Comparison of ENCODE assay signal across 15 cellular contexts in the genomic region with DNA sequence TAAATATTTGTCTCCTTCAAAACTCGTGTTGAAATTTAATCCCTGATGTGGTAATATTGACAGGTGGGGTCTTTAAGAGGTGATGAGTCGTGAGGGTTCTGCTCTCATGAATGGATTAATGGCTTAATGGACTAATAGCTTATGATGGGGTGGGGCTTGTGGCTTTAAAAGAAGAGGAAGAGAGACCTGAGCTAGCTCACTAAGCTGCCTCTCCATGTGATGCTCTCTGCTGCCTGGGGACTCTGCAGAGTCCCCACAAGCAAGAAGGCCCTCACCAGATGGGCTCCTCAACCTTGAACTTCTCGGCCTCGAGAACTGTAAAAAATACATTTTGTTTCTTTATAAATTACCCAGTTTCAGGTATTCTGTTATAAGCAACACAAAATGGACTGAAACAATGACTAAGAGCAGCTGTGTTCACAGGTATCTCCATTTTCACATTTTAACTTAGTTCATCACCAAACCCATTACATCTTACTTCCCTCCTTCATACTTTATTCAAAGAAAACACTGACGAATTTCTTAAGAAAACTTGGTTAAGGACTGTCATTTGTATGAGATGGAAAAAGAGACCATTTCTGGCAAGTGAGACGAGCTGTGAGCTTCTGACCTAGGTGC. TPM values are rescaled to one million over a fixed set of nuclear protein-coding genes. Genes with fewer than 3 reads are reported as not detected.
DNase-seq lines count a peak whose midpoint lies in the region; ATAC-seq and TF ChIP-seq lines count a peak whose summit lies in the region.
"Had no signal": no experiment of that assay in that cellular context is flagged by ENCODE, and none has a peak within 500 bp of the region (broad histone marks: within the 10 kb centered on the region; RNA-seq: fewer than 3 reads in every experiment).

No MANE protein-coding gene starts in this region.

- WGBS in aorta, 2 donors = 72 to 73% methylated on average over 6 of the region's 6 CpGs

- DNase-seq in SIG-M5 treated with dmso at 0.1 percent for 504 hours (lab: John Stamatoyannopoulos, UW; ENCODE audit: unreplicated experiment) = peak; percentile 61
- DNase-seq in SIG-M5 (lab: John Stamatoyannopoulos, UW) = no peak
- no peak for DNase-seq in Karpas-422
- DNase-seq in foreskin keratinocyte = no peak
- DNase-seq in aorta = no peak
- DNase-seq in CD8-positive, alpha-beta T cell = no peak
- DNase-seq in ureter (ENCODE audit: low spot score) = no peak
- DNase-seq: activated naive CD8-positive, alpha-beta T cell treated with anti-CD3 and anti-CD28 coated beads, Interleukin-2, amount 10 ng/mL, durations not matched to agents 7 days and 5 days; hypothalamus; NCI-H1436; NCI-H69 had no signal

- H3K4me3 ChIP-seq in Karpas-422 (ENCODE audit: low read length) (no peak overlapping the region), aorta (ENCODE audit: low read length in 2 of 2) (no peak overlapping the region)
- H3K4me3 ChIP-seq in CD8-positive, alpha-beta T cell (ENCODE audit: low read depth, low read length) = no peak overlapping the region
- H3K4me3 ChIP-seq: GM23338 had no signal

- POLR2A ChIA-PET in CD8-positive, alpha-beta T cell (lab: Charles Lee) = no interaction called here

- H3K9me3 Mint-ChIP-seq in CD8-positive, alpha-beta T cell = no peaks in the 10 kb centered on the region
- H3K9me3 Mint-ChIP-seq: activated naive CD8-positive, alpha-beta T cell treated with anti-CD3 and anti-CD28 coated beads, Interleukin-2, amount 10 ng/mL, durations not matched to agents 7 days and 5 days; GM23338 had no signal

- no peak overlapping the region for H3K27ac Mint-ChIP-seq in CD8-positive, alpha-beta T cell
- H3K27ac Mint-ChIP-seq: activated naive CD8-positive, alpha-beta T cell treated with anti-CD3 and anti-CD28 coated beads, Interleukin-2, amount 10 ng/mL, durations not matched to agents 7 days and 5 days; GM23338 had no signal

- no peaks in the 10 kb centered on the region for H3K27me3 Mint-ChIP-seq in CD8-positive, alpha-beta T cell (ENCODE audit: low read depth)

- no peak for TF ChIP-seq CTCF in foreskin keratinocyte (conservative IDR thresholded peaks at IDR 0.05)
- no peak for TF ChIP-seq CTCF in CD8-positive, alpha-beta T cell (IDR thresholded peaks at IDR 0.05)

- H2AFZ ChIP-seq in Karpas-422 (ENCODE audit: low read length) = 0 out of 2 replicates have a peak overlapping the region, but pooled peaks have one; percentile 15
- H2AFZ ChIP-seq: GM23338 had no signal

- H3K36me3 Mint-ChIP-seq in CD8-positive, alpha-beta T cell = no peaks in the 10 kb centered on the region
- H3K36me3 Mint-ChIP-seq: activated naive CD8-positive, alpha-beta T cell treated with anti-CD3 and anti-CD28 coated beads, Interleukin-2, amount 10 ng/mL, durations not matched to agents 7 days and 5 days had no signal

- H3K27me3 ChIP-seq in Karpas-422 (ENCODE audit: low read length) (no peaks in the 10 kb centered on the region), foreskin keratinocyte (no peaks in the 10 kb centered on the region), aorta (ENCODE audit: control insufficient read depth in 1 of 2, insufficient read depth in 2 of 2, low read length in 1 of 2) (no peaks in the 10 kb centered on the region)
- no peaks in the 10 kb centered on the region for H3K27me3 ChIP-seq in CD8-positive, alpha-beta T cell (ENCODE audit: insufficient read depth, low read length)

- H3K9me2 ChIP-seq in Karpas-422 (replicated peaks; ENCODE audit: insufficient read depth, low read length) = no peaks in the 10 kb centered on the region

- peaks cover 3% of the 10 kb centered on the region for H3K4me1 Mint-ChIP-seq in CD8-positive, alpha-beta T cell (ENCODE audit: low read depth)
- H3K4me1 Mint-ChIP-seq: GM23338 had no signal

- no peaks in the 10 kb centered on the region for H3K36me3 ChIP-seq in Karpas-422 (ENCODE audit: insufficient read depth, low read length)
- H3K36me3 ChIP-seq in aorta (ENCODE audit: control insufficient read depth in 1 of 2, insufficient read depth in 2 of 2, low read length in 1 of 2) = no peaks in the 10 kb centered on the region
- no peaks in the 10 kb centered on the region for H3K36me3 ChIP-seq in CD8-positive, alpha-beta T cell (ENCODE audit: insufficient read depth, low read length)

- H3K27ac ChIP-seq in Karpas-422 (ENCODE audit: low read length) (peak overlapping the region; percentile 43; the same call in 1 of the 2 replicates), foreskin keratinocyte (peak overlapping the region; percentile 13), aorta (ENCODE audit: low read depth in 1 of 2, low read length in 2 of 2) (no peak overlapping the region)
- H3K27ac ChIP-seq in CD8-positive, alpha-beta T cell (ENCODE audit: low read depth, low read length) = no peak overlapping the region

- peak; percentile 64 for ATAC-seq in GM18868 (IDR thresholded peaks at IDR 0.05; ENCODE audit: unreplicated experiment)
- no peak for ATAC-seq in foreskin keratinocyte
- no peak for ATAC-seq in aorta (ENCODE audit: low FRiP score)
- ATAC-seq in CD8-positive, alpha-beta T cell = no peak

- H3K4me3 Mint-ChIP-seq in CD8-positive, alpha-beta T cell = no peak overlapping the region
- H3K4me3 Mint-ChIP-seq: activated naive CD8-positive, alpha-beta T cell treated with anti-CD3 and anti-CD28 coated beads, Interleukin-2, amount 10 ng/mL, durations not matched to agents 7 days and 5 days; GM23338 had no signal

- H3K4me2 ChIP-seq in Karpas-422 (ENCODE audit: low read depth, low read length, poor library complexity, severe bottlenecking) = peak overlapping the region; percentile 3
- H3K4me2 ChIP-seq: GM23338 had no signal

- no peaks in the 10 kb centered on the region for H4K20me1 ChIP-seq in Karpas-422 (ENCODE audit: insufficient read depth, low read depth, low read length)

- intact Hi-C loops in aorta (cut with DNase I) = no loop called here
- intact Hi-C loops in CD8-positive, alpha-beta T cell (cut with DNase I, micrococcal nuclease) = loop anchor here (5.0 kb wide), 3 partner anchors 206 to 1126 kb away; no protein-coding TSS in a partner anchor

- no peaks in the 10 kb centered on the region for H3K9me3 ChIP-seq in Karpas-422 (ENCODE audit: low read length)
- H3K9me3 ChIP-seq in aorta (ENCODE audit: control insufficient read depth, low read length) = no peaks in the 10 kb centered on the region
- no peaks in the 10 kb centered on the region for H3K9me3 ChIP-seq in CD8-positive, alpha-beta T cell (ENCODE audit: low read length)

- H3K4me1 ChIP-seq in Karpas-422 (ENCODE audit: low read length) (peaks cover 13% of the 10 kb centered on the region), foreskin keratinocyte (peaks cover 36% of the 10 kb centered on the region), aorta (ENCODE audit: control insufficient read depth in 1 of 2, insufficient read depth in 2 of 2, low read length in 2 of 2) (no peaks in the 10 kb centered on the region)
- H3K4me1 ChIP-seq in CD8-positive, alpha-beta T cell (ENCODE audit: insufficient read depth, low read length) = no peaks in the 10 kb centered on the region

- CTCF ChIA-PET in CD8-positive, alpha-beta T cell (lab: Charles Lee) = interaction anchor here (0.6 to 2.5 kb wide), 7 partner anchors 10 to 885 kb away, joined by 3 to 13 read pairs (median 4); no protein-coding TSS in a partner anchor

- H3K79me2 ChIP-seq in Karpas-422 (ENCODE audit: low read length) = no peaks in the 10 kb centered on the region

- no peak overlapping the region for H3K9ac ChIP-seq in Karpas-422 (ENCODE audit: low read length)

RNA-seq across cellular contexts. Expression of a gene that starts 12.1 kb away (rescaled TPM):
- total RNA-seq in Karpas-422 (2014; rRNA removed; shearing (Covaris generic); ENCODE audit: low replicate concordance) = 1.7 and 2.1 TPM in 2 replicates
- total RNA-seq in foreskin keratinocyte (not detected in 2 replicates), aorta (1 to 10 TPM in 1 of 2 donors, under 1 TPM in 1; 0.97 to 2.6 TPM), ureter (2.9 TPM)
- polyA plus RNA-seq in foreskin keratinocyte (not detected in 2 replicates), aorta (under 1 TPM in 1 of 2 donors, not detected in 1; 0.38 TPM)
- total RNA-seq in CD8-positive, alpha-beta T cell = under 1 TPM; 0.22 to 0.43 TPM
- total RNA-seq: lung microvascular endothelial cell, osteocyte had no signal

Comparison
In these comparisons a context has a peak if more than half of its experiments do, and no peak if none do; other contexts are left out.
1. H3K27ac ChIP-seq: peak in Karpas-422 (single experiment) and foreskin keratinocyte (single experiment); none in aorta (0 of 2) and CD8-positive, alpha-beta T cell (single experiment).
2. intact Hi-C loops: an anchor here in CD8-positive, alpha-beta T cell (5.0 kb wide); none called in aorta.